Comparison of ENCODE assay signal across 8 cellular contexts in genomic region chr10:17025444-17026295, GRCh38.
DNase-seq lines count a peak whose midpoint lies in the region; ATAC-seq lines count a peak whose summit lies in the region.

No MANE protein-coding gene starts in this region.

- DNase-seq in ELF-1 (ENCODE audit: low read depth, low spot score) (peak; percentile 62), T-helper 17 cell (peak in 1 of 3 donors; percentile 53), anterior cingulate cortex (lab: John Stamatoyannopoulos, UW) (peak in 38 of 58 donors; percentile 4 to 71 (median 25)), inferior parietal cortex (ENCODE audit: extremely low spot score) (peak; percentile 60), GM19240 (ENCODE audit: insufficient read length, low spot score) (no peak), NCI-H526 treated with DMSO at 0.1 percent for 48 hours (lab: John Stamatoyannopoulos, UW) (no peak)
- DNase-seq in stimulated activated CD4-positive, alpha-beta T cell treated with anti-CD3 and anti-CD28 coated beads, Interleukin-2, amount 100 ng/mL, for 4 hours (ENCODE audit: low read depth) = peak; percentile 67

- H3K27ac Mint-ChIP-seq in T-helper 17 cell = peak overlapping the region; percentile 96

- peaks cover 41% of the 10 kb centered on the region for H3K4me1 Mint-ChIP-seq in T-helper 17 cell

- H3K27me3 Mint-ChIP-seq in T-helper 17 cell = no peaks in the 10 kb centered on the region

- H3K36me3 Mint-ChIP-seq in T-helper 17 cell (ENCODE audit: low read depth) = no peaks in the 10 kb centered on the region

- ATAC-seq in T-helper 17 cell (peak; percentile 28), HG03378 (IDR thresholded peaks at IDR 0.05; ENCODE audit: unreplicated experiment) (no peak)

- no peaks in the 10 kb centered on the region for H3K9me3 ChIP-seq in T-helper 17 cell (ENCODE audit: control insufficient read depth, low read length, poor library complexity, severe bottlenecking)

- H3K4me3 Mint-ChIP-seq in T-helper 17 cell = peak overlapping the region; percentile 79

Comparison
In these comparisons a context has a peak if more than half of its experiments do, and no peak if none do; other contexts are left out.
1. DNase-seq: peak in ELF-1 (single experiment), anterior cingulate cortex (38 of 58), inferior parietal cortex (single experiment) and stimulated activated CD4-positive, alpha-beta T cell treated with anti-CD3 and anti-CD28 coated beads, Interleukin-2, amount 100 ng/mL, for 4 hours (single experiment); none in GM19240 (single experiment) and NCI-H526 treated with DMSO at 0.1 percent for 48 hours (single experiment).